1 cellular context compared by ENCODE assay signal in the genomic region with DNA sequence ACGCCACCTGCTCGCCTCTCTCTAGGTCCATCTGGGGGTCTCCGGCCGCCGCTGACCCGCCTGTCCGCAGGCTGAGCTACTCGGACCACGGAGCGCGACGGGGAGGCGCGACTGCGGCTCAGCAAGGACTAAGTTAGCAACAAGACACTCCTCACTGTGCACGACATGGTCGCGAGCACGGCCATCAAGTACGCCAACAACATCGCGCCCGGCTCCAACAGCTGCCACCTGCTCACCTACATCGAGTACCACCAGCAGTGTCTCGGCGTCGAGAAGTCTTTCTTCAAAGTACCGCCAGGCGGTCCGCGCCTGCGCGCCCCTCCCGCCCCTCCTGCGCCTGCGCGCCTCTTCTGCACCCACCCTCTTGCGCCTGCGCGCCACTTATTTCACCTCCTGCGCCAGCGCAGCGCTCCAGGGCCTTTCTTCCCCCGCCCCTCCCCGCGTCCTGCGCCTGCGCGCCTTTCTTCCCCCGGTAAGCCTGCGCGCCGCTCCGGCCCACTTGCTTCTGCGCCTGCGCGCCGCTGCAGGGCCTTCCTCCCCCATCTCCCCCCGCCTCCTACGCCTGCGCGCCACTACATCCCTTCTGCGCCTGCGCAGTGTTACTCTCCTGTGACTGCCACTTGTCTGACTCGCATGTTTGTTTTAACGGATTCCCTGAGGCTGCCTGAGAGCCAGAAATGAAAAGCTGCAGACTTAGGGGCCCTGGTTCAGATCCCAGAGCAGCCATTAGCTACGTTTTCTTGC.
A peak's percentile ranks its signal among the peaks of the same experiment; 100 is the strongest.
TF ChIP-seq lines count a peak whose summit lies in the region.

No MANE protein-coding gene starts in this region.

TF ChIP-seq in WTC11, 78 proteins besides CTCF, POLR2A, EP300 and RAD21 (continued from another document and continues in another):
- TF ChIP-seq, protein P1, sequence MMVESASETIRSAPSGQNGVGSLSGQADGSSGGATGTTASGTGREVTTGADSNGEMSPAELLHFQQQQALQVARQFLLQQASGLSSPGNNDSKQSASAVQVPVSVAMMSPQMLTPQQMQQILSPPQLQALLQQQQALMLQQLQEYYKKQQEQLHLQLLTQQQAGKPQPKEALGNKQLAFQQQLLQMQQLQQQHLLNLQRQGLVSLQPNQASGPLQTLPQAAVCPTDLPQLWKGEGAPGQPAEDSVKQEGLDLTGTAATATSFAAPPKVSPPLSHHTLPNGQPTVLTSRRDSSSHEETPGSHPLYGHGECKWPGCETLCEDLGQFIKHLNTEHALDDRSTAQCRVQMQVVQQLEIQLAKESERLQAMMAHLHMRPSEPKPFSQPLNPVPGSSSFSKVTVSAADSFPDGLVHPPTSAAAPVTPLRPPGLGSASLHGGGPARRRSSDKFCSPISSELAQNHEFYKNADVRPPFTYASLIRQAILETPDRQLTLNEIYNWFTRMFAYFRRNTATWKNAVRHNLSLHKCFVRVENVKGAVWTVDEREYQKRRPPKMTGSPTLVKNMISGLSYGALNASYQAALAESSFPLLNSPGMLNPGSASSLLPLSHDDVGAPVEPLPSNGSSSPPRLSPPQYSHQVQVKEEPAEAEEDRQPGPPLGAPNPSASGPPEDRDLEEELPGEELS (CRISPR knock-in tag; IDR thresholded peaks at IDR 0.05), result peak; percentile 96
- no peak for TF ChIP-seq ZNF671 (CRISPR knock-in tag; IDR thresholded peaks at IDR 0.05)
- no peak for TF ChIP-seq IRF2 (CRISPR knock-in tag; IDR thresholded peaks at IDR 0.05; ENCODE audit: borderline replicate concordance, low read depth)
- peak; percentile 99 for TF ChIP-seq FOXP1 (CRISPR knock-in tag; IDR thresholded peaks at IDR 0.05; ENCODE audit: borderline replicate concordance)
- peak; percentile 57 for TF ChIP-seq NFYB (CRISPR knock-in tag; conservative IDR thresholded peaks at IDR 0.05; ENCODE audit: low read depth)
- 0 out of 2 replicates have a peak, but pooled peaks have one; percentile 82 for TF ChIP-seq ATF1 (CRISPR knock-in tag; IDR thresholded peaks at IDR 0.05)
- TF ChIP-seq MXD4 (CRISPR knock-in tag; IDR thresholded peaks at IDR 0.05; ENCODE audit: borderline replicate concordance), result no peak
- TF ChIP-seq, protein P2, sequence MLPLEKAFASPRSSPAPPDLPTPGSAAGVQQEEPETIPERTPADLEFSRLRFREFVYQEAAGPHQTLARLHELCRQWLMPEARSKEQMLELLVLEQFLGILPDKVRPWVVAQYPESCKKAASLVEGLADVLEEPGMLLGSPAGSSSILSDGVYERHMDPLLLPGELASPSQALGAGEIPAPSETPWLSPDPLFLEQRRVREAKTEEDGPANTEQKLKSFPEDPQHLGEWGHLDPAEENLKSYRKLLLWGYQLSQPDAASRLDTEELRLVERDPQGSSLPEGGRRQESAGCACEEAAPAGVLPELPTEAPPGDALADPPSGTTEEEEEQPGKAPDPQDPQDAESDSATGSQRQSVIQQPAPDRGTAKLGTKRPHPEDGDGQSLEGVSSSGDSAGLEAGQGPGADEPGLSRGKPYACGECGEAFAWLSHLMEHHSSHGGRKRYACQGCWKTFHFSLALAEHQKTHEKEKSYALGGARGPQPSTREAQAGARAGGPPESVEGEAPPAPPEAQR (CRISPR knock-in tag; IDR thresholded peaks at IDR 0.05), result no peak
- TF ChIP-seq SMAD3 (CRISPR knock-in tag; IDR thresholded peaks at IDR 0.05; ENCODE audit: borderline replicate concordance), result peak; percentile 92; the same call in 1 of the 2 replicates
- no peak for TF ChIP-seq ELF4 (CRISPR knock-in tag; IDR thresholded peaks at IDR 0.05; ENCODE audit: low read depth)
- TF ChIP-seq GTF2I (CRISPR knock-in tag; conservative IDR thresholded peaks at IDR 0.05), result no peak
- TF ChIP-seq CREB1 (CRISPR knock-in tag; IDR thresholded peaks at IDR 0.05), result peak; percentile 96
- TF ChIP-seq ESRRA (CRISPR knock-in tag; IDR thresholded peaks at IDR 0.05; ENCODE audit: borderline replicate concordance), result peak; percentile 90
- TF ChIP-seq, protein P3, sequence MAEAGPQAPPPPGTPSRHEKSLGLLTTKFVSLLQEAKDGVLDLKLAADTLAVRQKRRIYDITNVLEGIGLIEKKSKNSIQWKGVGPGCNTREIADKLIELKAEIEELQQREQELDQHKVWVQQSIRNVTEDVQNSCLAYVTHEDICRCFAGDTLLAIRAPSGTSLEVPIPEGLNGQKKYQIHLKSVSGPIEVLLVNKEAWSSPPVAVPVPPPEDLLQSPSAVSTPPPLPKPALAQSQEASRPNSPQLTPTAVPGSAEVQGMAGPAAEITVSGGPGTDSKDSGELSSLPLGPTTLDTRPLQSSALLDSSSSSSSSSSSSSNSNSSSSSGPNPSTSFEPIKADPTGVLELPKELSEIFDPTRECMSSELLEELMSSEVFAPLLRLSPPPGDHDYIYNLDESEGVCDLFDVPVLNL (CRISPR knock-in tag; IDR thresholded peaks at IDR 0.05; ENCODE audit: borderline replicate concordance, low read depth), result peak; percentile 87; the same call in 1 of the 2 replicates
- peak; percentile 94 for TF ChIP-seq TP53 (CRISPR knock-in tag; IDR thresholded peaks at IDR 0.05)
- TF ChIP-seq, protein P4, sequence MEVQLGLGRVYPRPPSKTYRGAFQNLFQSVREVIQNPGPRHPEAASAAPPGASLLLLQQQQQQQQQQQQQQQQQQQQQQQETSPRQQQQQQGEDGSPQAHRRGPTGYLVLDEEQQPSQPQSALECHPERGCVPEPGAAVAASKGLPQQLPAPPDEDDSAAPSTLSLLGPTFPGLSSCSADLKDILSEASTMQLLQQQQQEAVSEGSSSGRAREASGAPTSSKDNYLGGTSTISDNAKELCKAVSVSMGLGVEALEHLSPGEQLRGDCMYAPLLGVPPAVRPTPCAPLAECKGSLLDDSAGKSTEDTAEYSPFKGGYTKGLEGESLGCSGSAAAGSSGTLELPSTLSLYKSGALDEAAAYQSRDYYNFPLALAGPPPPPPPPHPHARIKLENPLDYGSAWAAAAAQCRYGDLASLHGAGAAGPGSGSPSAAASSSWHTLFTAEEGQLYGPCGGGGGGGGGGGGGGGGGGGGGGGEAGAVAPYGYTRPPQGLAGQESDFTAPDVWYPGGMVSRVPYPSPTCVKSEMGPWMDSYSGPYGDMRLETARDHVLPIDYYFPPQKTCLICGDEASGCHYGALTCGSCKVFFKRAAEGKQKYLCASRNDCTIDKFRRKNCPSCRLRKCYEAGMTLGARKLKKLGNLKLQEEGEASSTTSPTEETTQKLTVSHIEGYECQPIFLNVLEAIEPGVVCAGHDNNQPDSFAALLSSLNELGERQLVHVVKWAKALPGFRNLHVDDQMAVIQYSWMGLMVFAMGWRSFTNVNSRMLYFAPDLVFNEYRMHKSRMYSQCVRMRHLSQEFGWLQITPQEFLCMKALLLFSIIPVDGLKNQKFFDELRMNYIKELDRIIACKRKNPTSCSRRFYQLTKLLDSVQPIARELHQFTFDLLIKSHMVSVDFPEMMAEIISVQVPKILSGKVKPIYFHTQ (CRISPR knock-in tag; IDR thresholded peaks at IDR 0.05), result no peak
- peak; percentile 96 for TF ChIP-seq ETV6 (CRISPR knock-in tag; IDR thresholded peaks at IDR 0.05)
- no peak for TF ChIP-seq KAT7 (CRISPR knock-in tag; IDR thresholded peaks at IDR 0.05; ENCODE audit: borderline replicate concordance)
- TF ChIP-seq, protein P5, sequence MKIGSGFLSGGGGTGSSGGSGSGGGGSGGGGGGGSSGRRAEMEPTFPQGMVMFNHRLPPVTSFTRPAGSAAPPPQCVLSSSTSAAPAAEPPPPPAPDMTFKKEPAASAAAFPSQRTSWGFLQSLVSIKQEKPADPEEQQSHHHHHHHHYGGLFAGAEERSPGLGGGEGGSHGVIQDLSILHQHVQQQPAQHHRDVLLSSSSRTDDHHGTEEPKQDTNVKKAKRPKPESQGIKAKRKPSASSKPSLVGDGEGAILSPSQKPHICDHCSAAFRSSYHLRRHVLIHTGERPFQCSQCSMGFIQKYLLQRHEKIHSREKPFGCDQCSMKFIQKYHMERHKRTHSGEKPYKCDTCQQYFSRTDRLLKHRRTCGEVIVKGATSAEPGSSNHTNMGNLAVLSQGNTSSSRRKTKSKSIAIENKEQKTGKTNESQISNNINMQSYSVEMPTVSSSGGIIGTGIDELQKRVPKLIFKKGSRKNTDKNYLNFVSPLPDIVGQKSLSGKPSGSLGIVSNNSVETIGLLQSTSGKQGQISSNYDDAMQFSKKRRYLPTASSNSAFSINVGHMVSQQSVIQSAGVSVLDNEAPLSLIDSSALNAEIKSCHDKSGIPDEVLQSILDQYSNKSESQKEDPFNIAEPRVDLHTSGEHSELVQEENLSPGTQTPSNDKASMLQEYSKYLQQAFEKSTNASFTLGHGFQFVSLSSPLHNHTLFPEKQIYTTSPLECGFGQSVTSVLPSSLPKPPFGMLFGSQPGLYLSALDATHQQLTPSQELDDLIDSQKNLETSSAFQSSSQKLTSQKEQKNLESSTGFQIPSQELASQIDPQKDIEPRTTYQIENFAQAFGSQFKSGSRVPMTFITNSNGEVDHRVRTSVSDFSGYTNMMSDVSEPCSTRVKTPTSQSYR (CRISPR knock-in tag; IDR thresholded peaks at IDR 0.05), result peak; percentile 95
- TF ChIP-seq, protein P6, sequence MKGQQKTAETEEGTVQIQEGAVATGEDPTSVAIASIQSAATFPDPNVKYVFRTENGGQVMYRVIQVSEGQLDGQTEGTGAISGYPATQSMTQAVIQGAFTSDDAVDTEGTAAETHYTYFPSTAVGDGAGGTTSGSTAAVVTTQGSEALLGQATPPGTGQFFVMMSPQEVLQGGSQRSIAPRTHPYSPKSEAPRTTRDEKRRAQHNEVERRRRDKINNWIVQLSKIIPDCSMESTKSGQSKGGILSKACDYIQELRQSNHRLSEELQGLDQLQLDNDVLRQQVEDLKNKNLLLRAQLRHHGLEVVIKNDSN (CRISPR knock-in tag; IDR thresholded peaks at IDR 0.05), result peak; percentile 75; the same call in 1 of the 2 replicates
- TF ChIP-seq NR3C1 (CRISPR knock-in tag; conservative IDR thresholded peaks at IDR 0.05; ENCODE audit: low read depth), result 0 out of 2 replicates have a peak, but pooled peaks have one; percentile 23
- TF ChIP-seq, protein P7, sequence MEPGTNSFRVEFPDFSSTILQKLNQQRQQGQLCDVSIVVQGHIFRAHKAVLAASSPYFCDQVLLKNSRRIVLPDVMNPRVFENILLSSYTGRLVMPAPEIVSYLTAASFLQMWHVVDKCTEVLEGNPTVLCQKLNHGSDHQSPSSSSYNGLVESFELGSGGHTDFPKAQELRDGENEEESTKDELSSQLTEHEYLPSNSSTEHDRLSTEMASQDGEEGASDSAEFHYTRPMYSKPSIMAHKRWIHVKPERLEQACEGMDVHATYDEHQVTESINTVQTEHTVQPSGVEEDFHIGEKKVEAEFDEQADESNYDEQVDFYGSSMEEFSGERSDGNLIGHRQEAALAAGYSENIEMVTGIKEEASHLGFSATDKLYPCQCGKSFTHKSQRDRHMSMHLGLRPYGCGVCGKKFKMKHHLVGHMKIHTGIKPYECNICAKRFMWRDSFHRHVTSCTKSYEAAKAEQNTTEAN (CRISPR knock-in tag; IDR thresholded peaks at IDR 0.05), result peak; percentile 97
- TF ChIP-seq, protein P8, sequence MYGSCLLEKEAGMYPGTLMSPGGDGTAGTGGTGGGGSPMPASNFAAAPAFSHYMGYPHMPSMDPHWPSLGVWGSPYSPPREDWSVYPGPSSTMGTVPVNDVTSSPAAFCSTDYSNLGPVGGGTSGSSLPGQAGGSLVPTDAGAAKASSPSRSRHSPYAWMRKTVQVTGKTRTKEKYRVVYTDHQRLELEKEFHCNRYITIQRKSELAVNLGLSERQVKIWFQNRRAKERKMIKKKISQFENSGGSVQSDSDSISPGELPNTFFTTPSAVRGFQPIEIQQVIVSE (CRISPR knock-in tag; IDR thresholded peaks at IDR 0.05; ENCODE audit: borderline replicate concordance), result no peak
- TF ChIP-seq, protein P9, sequence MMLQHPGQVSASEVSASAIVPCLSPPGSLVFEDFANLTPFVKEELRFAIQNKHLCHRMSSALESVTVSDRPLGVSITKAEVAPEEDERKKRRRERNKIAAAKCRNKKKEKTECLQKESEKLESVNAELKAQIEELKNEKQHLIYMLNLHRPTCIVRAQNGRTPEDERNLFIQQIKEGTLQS (CRISPR knock-in tag; conservative IDR thresholded peaks at IDR 0.05), result no peak
- TF ChIP-seq CREM (CRISPR knock-in tag; IDR thresholded peaks at IDR 0.05), result peak; percentile 65; the same call in 1 of the 2 replicates
- TF ChIP-seq, protein P10, sequence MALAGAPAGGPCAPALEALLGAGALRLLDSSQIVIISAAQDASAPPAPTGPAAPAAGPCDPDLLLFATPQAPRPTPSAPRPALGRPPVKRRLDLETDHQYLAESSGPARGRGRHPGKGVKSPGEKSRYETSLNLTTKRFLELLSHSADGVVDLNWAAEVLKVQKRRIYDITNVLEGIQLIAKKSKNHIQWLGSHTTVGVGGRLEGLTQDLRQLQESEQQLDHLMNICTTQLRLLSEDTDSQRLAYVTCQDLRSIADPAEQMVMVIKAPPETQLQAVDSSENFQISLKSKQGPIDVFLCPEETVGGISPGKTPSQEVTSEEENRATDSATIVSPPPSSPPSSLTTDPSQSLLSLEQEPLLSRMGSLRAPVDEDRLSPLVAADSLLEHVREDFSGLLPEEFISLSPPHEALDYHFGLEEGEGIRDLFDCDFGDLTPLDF (CRISPR knock-in tag; IDR thresholded peaks at IDR 0.05), result peak; percentile 97
- peak; percentile 67; the same call in 1 of the 2 replicates for TF ChIP-seq FOXJ3 (CRISPR knock-in tag; IDR thresholded peaks at IDR 0.05; ENCODE audit: borderline replicate concordance)
- TF ChIP-seq SP1 (CRISPR knock-in tag; conservative IDR thresholded peaks at IDR 0.05), result 0 out of 2 replicates have a peak, but pooled peaks have one; percentile 44
- no peak for TF ChIP-seq NFATC4 (CRISPR knock-in tag; IDR thresholded peaks at IDR 0.05)
- TF ChIP-seq, protein P11, sequence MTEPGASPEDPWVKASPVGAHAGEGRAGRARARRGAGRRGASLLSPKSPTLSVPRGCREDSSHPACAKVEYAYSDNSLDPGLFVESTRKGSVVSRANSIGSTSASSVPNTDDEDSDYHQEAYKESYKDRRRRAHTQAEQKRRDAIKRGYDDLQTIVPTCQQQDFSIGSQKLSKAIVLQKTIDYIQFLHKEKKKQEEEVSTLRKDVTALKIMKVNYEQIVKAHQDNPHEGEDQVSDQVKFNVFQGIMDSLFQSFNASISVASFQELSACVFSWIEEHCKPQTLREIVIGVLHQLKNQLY (CRISPR knock-in tag; IDR thresholded peaks at IDR 0.05), result 0 out of 2 replicates have a peak, but pooled peaks have one; percentile 66
- TF ChIP-seq ZNF121 (CRISPR knock-in tag; IDR thresholded peaks at IDR 0.05), result peak; percentile 65; the same call in 1 of the 2 replicates
- TF ChIP-seq, protein P12, sequence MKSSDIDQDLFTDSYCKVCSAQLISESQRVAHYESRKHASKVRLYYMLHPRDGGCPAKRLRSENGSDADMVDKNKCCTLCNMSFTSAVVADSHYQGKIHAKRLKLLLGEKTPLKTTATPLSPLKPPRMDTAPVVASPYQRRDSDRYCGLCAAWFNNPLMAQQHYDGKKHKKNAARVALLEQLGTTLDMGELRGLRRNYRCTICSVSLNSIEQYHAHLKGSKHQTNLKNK (CRISPR knock-in tag; IDR thresholded peaks at IDR 0.05), result no peak
- TF ChIP-seq, protein P13, sequence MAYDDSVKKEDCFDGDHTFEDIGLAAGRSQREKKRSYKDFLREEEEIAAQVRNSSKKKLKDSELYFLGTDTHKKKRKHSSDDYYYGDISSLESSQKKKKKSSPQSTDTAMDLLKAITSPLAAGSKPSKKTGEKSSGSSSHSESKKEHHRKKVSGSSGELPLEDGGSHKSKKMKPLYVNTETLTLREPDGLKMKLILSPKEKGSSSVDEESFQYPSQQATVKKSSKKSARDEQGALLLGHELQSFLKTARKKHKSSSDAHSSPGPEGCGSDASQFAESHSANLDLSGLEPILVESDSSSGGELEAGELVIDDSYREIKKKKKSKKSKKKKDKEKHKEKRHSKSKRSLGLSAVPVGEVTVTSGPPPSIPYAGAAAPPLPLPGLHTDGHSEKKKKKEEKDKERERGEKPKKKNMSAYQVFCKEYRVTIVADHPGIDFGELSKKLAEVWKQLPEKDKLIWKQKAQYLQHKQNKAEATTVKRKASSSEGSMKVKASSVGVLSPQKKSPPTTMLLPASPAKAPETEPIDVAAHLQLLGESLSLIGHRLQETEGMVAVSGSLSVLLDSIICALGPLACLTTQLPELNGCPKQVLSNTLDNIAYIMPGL (CRISPR knock-in tag; IDR thresholded peaks at IDR 0.05), result no peak; the same call in 1 of the 2 replicates
- no peak for TF ChIP-seq OVOL2 (CRISPR knock-in tag; IDR thresholded peaks at IDR 0.05; ENCODE audit: borderline replicate concordance)
- TF ChIP-seq SMAD4 (CRISPR knock-in tag; IDR thresholded peaks at IDR 0.05), result no peak
- TF ChIP-seq TEAD4 (CRISPR knock-in tag; IDR thresholded peaks at IDR 0.05), result peak; percentile 69; the same call in 1 of the 2 replicates
